Comparison of ENCODE assay signal across 8 cellular contexts in the genomic region with DNA sequence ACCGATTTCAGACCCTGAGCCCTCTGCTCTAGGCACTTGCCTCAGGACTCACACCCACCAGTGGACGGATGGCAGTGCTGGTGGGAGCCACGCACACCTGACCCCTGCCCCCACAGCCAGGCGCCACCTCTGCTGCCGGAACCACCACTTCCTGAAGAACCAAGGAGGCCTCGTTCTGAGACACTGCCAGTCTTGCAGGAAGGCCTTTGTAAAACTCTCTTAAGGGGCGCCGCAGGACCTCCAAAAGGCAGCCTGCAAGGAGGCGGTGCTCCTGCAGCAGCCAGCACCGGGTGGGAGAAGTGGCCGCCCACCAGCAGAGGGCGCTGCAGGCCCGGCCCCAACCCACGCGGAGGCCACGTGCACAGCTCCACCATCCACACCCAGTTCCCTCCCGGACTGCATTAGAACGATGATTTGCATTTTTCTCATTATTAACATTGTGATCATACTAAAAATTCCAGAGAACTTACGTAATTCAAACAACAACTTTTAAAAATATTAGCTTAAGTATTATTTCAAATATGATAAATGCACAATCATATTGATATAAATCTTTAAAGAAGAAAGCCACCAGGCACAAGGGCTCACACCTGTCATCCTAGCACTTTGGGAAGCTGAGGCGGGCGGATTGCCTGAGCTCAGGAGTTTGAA.
DNase-seq lines count a peak whose midpoint lies in the region; ATAC-seq and TF ChIP-seq lines count a peak whose summit lies in the region.

No MANE protein-coding gene starts in this region.

- TF ChIP-seq CTCF in GM12874 (IDR thresholded peaks at IDR 0.05; ENCODE audit: insufficient read depth, low read depth, low read length) (peak; percentile 77), OCI-LY1 (IDR thresholded peaks at IDR 0.05; ENCODE audit: low read length) (peak; percentile 93), foreskin fibroblast (IDR thresholded peaks at IDR 0.05; ENCODE audit: low read depth, low read length) (peak; percentile 62), retinal pigment epithelial cell (conservative IDR thresholded peaks at IDR 0.05; ENCODE audit: low read depth, low read length) (peak; percentile 67)

- peak; percentile 81 to 87 for DNase-seq in activated T-cell treated with anti-CD3 and anti-CD28 coated beads, Interleukin-2, amount 50 U/mL, for 48 hours
- peak; percentile 57 to 82 for DNase-seq in foreskin fibroblast
- peak; percentile 24 for DNase-seq in retinal pigment epithelial cell (ENCODE audit: low read depth)
- DNase-seq in amniotic stem cell (lab: John Stamatoyannopoulos, UW) = no peak
- DNase-seq in DMS79 treated with DMSO at 0.1 percent for 48 hours (lab: John Stamatoyannopoulos, UW) = no peak

- no peak overlapping the region for H3K9ac ChIP-seq in OCI-LY1 (ENCODE audit: low read length)

- H3K4me3 ChIP-seq in OCI-LY1 (ENCODE audit: low read depth, low read length, poor library complexity, severe bottlenecking) = no peak overlapping the region
- no peak overlapping the region for H3K4me3 ChIP-seq in foreskin fibroblast (ENCODE audit: low read depth in 1 of 2, low read length in 2 of 2)
- H3K4me3 ChIP-seq in retinal pigment epithelial cell (ENCODE audit: low read length) = no peak overlapping the region

- no peak for ATAC-seq in HG03196 (IDR thresholded peaks at IDR 0.05; ENCODE audit: unreplicated experiment)

- no peak overlapping the region for H3K27ac ChIP-seq in OCI-LY1 (ENCODE audit: low read depth, low read length, poor library complexity, severe bottlenecking)

- no peak overlapping the region; the same call in 1 of the 2 replicates for H3K4me2 ChIP-seq in OCI-LY1 (ENCODE audit: low read length)

- peaks cover 26% of the 10 kb centered on the region for H3K36me3 ChIP-seq in OCI-LY1 (ENCODE audit: insufficient read depth, low read length)

- no peak overlapping the region for H2AFZ ChIP-seq in OCI-LY1 (ENCODE audit: low read length)

- H3K9me3 ChIP-seq in OCI-LY1 (ENCODE audit: low read length) = no peaks in the 10 kb centered on the region

- H3K79me2 ChIP-seq in OCI-LY1 (ENCODE audit: insufficient read depth, low read length) = no peaks in the 10 kb centered on the region; the same call in 1 of the 2 replicates

- no peaks in the 10 kb centered on the region for H3K27me3 ChIP-seq in OCI-LY1 (ENCODE audit: insufficient read depth, low read length)

- H3K9me2 ChIP-seq in OCI-LY1 (ENCODE audit: low read depth, low read length) = no peaks in the 10 kb centered on the region

- no peaks in the 10 kb centered on the region for H3F3A ChIP-seq in OCI-LY1 (ENCODE audit: insufficient read depth, low read length)

- peaks cover 47% of the 10 kb centered on the region for H3K4me1 ChIP-seq in OCI-LY1 (ENCODE audit: insufficient read depth, low read length, severe bottlenecking)

- H4K20me1 ChIP-seq in OCI-LY1 (ENCODE audit: insufficient read depth, low read length) = no peaks in the 10 kb centered on the region

Comparison
In these comparisons a context has a peak if more than half of its experiments do, and no peak if none do; other contexts are left out.
1. DNase-seq: peak in activated T-cell treated with anti-CD3 and anti-CD28 coated beads, Interleukin-2, amount 50 U/mL, for 48 hours (2 of 2), foreskin fibroblast (2 of 2) and retinal pigment epithelial cell (single experiment); none in amniotic stem cell (single experiment) and DMS79 treated with DMSO at 0.1 percent for 48 hours (single experiment).
2. Peak in every context shown above with its lines, with median percentiles within 50 percentile points of each other: CTCF ChIP-seq.